Comparison of ENCODE assay signal across 1 cellular context in the genomic region with DNA sequence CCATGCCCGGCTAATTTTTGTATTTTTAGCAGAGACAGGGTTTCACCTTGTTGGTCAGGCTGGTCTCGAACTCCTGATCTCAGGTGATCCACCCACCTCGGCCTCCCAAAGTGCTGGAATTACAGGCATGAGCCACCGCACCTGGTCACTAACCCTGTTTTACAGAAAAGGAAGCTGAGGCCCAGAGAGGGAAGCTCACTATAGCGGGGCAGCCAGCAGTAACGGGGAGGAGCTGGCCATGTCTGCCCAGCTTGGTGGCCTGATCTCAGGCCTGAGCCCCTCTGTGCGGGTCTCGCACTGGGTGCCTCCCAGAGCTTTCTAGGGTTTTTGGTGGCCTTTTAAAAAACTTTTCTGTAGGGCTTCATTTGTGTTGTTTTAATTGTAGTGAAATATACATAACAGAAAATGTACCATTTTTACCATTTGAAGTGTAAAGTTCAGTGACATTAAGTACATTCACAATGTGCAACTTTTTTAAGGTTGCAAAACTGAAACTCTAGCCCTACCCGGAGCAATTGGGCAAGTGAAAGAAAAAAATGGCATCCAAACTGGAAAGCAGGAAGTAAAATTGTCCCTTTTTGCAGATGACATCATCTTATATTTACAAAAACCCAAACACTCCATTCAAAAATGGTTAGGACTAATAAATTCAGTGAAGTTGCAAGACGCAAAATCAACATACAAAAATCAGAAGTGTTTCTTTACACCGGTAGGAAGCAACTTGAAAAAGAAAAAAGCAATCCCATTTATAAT.
TF ChIP-seq lines count a peak whose summit lies in the region.

No MANE protein-coding gene starts in this region.

TF ChIP-seq in HCT116, 20 proteins besides CTCF, POLR2A, EP300 and RAD21 (continued from another document):
- TF ChIP-seq TCF7L2 (IDR thresholded peaks at IDR 0.05; ENCODE audit: borderline replicate concordance, extremely low read depth, insufficient read depth, insufficient read length) (no peak), FOSL1 (IDR thresholded peaks at IDR 0.05; ENCODE audit: low read depth) (no peak), YY1 (IDR thresholded peaks at IDR 0.05; ENCODE audit: extremely low read depth, insufficient replicate concordance, low read depth, low read length) (no peak), EGR1 (IDR thresholded peaks at IDR 0.05; ENCODE audit: low read depth) (no peak), ZFX (IDR thresholded peaks at IDR 0.05) (no peak), SIN3A (IDR thresholded peaks at IDR 0.05; ENCODE audit: low read depth) (no peak), ELF1 (IDR thresholded peaks at IDR 0.05; ENCODE audit: borderline replicate concordance, low read depth) (no peak), CBX3 (IDR thresholded peaks at IDR 0.05; ENCODE audit: low read depth) (no peak), EZH2 (IDR thresholded peaks at IDR 0.05) (no peak), ZNF274 (IDR thresholded peaks at IDR 0.05; ENCODE audit: low read depth, low read length) (no peak), SP1 (IDR thresholded peaks at IDR 0.05; ENCODE audit: low read depth) (no peak)
- TF ChIP-seq, protein P1, sequence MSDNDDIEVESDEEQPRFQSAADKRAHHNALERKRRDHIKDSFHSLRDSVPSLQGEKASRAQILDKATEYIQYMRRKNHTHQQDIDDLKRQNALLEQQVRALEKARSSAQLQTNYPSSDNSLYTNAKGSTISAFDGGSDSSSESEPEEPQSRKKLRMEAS (IDR thresholded peaks at IDR 0.05), result no peak
- TF ChIP-seq, protein P2, sequence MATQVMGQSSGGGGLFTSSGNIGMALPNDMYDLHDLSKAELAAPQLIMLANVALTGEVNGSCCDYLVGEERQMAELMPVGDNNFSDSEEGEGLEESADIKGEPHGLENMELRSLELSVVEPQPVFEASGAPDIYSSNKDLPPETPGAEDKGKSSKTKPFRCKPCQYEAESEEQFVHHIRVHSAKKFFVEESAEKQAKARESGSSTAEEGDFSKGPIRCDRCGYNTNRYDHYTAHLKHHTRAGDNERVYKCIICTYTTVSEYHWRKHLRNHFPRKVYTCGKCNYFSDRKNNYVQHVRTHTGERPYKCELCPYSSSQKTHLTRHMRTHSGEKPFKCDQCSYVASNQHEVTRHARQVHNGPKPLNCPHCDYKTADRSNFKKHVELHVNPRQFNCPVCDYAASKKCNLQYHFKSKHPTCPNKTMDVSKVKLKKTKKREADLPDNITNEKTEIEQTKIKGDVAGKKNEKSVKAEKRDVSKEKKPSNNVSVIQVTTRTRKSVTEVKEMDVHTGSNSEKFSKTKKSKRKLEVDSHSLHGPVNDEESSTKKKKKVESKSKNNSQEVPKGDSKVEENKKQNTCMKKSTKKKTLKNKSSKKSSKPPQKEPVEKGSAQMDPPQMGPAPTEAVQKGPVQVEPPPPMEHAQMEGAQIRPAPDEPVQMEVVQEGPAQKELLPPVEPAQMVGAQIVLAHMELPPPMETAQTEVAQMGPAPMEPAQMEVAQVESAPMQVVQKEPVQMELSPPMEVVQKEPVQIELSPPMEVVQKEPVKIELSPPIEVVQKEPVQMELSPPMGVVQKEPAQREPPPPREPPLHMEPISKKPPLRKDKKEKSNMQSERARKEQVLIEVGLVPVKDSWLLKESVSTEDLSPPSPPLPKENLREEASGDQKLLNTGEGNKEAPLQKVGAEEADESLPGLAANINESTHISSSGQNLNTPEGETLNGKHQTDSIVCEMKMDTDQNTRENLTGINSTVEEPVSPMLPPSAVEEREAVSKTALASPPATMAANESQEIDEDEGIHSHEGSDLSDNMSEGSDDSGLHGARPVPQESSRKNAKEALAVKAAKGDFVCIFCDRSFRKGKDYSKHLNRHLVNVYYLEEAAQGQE (IDR thresholded peaks at IDR 0.05; ENCODE audit: low read depth), result no peak
- TF ChIP-seq, protein P3, sequence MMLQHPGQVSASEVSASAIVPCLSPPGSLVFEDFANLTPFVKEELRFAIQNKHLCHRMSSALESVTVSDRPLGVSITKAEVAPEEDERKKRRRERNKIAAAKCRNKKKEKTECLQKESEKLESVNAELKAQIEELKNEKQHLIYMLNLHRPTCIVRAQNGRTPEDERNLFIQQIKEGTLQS (IDR thresholded peaks at IDR 0.05), result no peak
